In the genomic region with DNA sequence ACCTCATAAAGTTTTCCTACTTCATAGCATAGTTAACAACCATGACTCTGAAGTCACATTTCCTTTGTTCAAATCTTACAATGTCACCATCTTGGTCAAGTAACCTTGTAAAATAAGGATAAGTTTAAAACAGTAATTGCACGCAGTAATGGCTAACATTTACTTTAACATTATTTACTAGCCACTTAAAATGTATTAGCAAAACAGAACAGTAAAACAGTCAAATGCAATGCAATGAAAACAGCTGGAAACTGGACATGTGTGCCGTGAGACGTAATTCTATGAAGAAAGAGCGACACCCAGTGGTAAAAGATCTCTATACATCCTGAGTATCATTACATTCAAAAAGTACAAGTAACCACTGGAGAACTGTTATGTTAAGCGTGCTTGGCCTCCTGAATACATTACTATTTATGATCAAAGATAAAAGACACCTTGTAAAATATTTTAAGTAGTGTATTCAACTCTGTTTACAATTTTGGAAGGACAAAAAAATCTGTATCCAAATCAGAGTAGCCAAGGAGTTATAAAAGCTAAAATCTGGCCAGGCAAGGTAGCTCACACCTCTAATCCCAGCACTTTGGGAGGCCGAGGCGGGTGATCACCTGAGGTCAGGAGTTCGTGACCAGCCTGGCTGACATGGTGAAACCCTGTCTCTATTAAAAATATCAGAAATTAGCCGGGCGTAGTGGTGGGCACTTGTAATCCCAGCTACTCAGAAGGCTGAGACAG, we compare ENCODE assay signal across 9 cellular contexts. TPM values are rescaled to one million over a fixed set of nuclear protein-coding genes. Genes with fewer than 3 reads are reported as not detected.
DNase-seq lines count a peak whose midpoint lies in the region; ATAC-seq and TF ChIP-seq lines count a peak whose summit lies in the region.
"Had no signal": no experiment of that assay in that cellular context is flagged by ENCODE, and none has a peak within 500 bp of the region (broad histone marks: within the 10 kb centered on the region; RNA-seq: fewer than 3 reads in every experiment).

No MANE protein-coding gene starts in this region.

- CTCF ChIA-PET in naive thymus-derived CD4-positive, alpha-beta T cell (lab: Charles Lee): interaction anchor here (0.6 to 0.8 kb wide), 2 partner anchors 15 to 76 kb away, joined by 3 read pairs; no protein-coding TSS in a partner anchor

- intact Hi-C loops in naive thymus-derived CD4-positive, alpha-beta T cell (cut with micrococcal nuclease): loop anchor here (1.0 to 5.0 kb wide), 5 partner anchors 76 to 958 kb away; no protein-coding TSS in a partner anchor

- no peaks in the 10 kb centered on the region for H3F3A ChIP-seq in Loucy (ENCODE audit: low read depth)

- peak; percentile 76 for DNase-seq in ELR (ENCODE audit: low read depth)
- DNase-seq in RWPE2 (ENCODE audit: low spot score): no peak
- no peak for DNase-seq in epithelial cell of proximal tubule (ENCODE audit: low read depth)
- DNase-seq in naive thymus-derived CD4-positive, alpha-beta T cell: peak in 6 of 9 donors; percentile 3 to 36 (median 25)
- no peak for DNase-seq in activated T-cell treated with anti-CD3 and anti-CD28 coated beads, Interleukin-2, amount 50 U/mL, for 48 hours

- H3K9ac ChIP-seq in Loucy (ENCODE audit: low read depth, low read length, poor library complexity, severe bottlenecking): no peak overlapping the region

- no peak overlapping the region for H3K4me2 ChIP-seq in Loucy (ENCODE audit: low read depth, low read length, poor library complexity, severe bottlenecking)

- H3K4me3 Mint-ChIP-seq in naive thymus-derived CD4-positive, alpha-beta T cell: no peak overlapping the region
- H3K4me3 Mint-ChIP-seq: stimulated activated naive CD8-positive, alpha-beta T cell treated with anti-CD3 and anti-CD28 coated beads, Interleukin-15, Interleukin-2, amounts not matched to agents 100 ng/mL and 50 ng/mL, for 24 hours had no signal

- H3K79me2 ChIP-seq in Loucy (ENCODE audit: insufficient read depth, low read length): no peaks in the 10 kb centered on the region

- no peak overlapping the region for H3K27ac ChIP-seq in RWPE2 (ENCODE audit: poor library complexity, severe bottlenecking)
- no peak overlapping the region for H3K27ac ChIP-seq in naive thymus-derived CD4-positive, alpha-beta T cell (ENCODE audit: low read depth, low read length)

- ATAC-seq in GM21619 (IDR thresholded peaks at IDR 0.05; ENCODE audit: unreplicated experiment): peak; percentile 96
- peak; percentile 60; the same call in 1 of the 3 replicates for ATAC-seq in RWPE2 (ENCODE audit: low read depth)
- peak; percentile 67 for ATAC-seq in naive thymus-derived CD4-positive, alpha-beta T cell
- ATAC-seq in HG03135 (IDR thresholded peaks at IDR 0.05; ENCODE audit: unreplicated experiment): no peak

- peaks cover 0 to 31% (median 9%) of the 10 kb centered on the region in 5 donors for H3K36me3 Mint-ChIP-seq in naive thymus-derived CD4-positive, alpha-beta T cell

- no peaks in the 10 kb centered on the region for H3K27me3 ChIP-seq in Loucy (ENCODE audit: insufficient read depth, low read length, poor library complexity, severe bottlenecking)
- H3K27me3 ChIP-seq in RWPE2 (ENCODE audit: insufficient read depth, poor library complexity, severe bottlenecking): no peaks in the 10 kb centered on the region
- H3K27me3 ChIP-seq in naive thymus-derived CD4-positive, alpha-beta T cell (ENCODE audit: control insufficient read depth in 2 of 2, insufficient read depth in 2 of 2, low read length in 2 of 2): no peaks in the 10 kb centered on the region

- no peaks in the 10 kb centered on the region for H4K20me1 ChIP-seq in Loucy (ENCODE audit: insufficient read depth, low read length, poor library complexity, severe bottlenecking)

- no peaks in the 10 kb centered on the region for H3K4me1 ChIP-seq in Loucy (ENCODE audit: insufficient read depth, low read length, poor library complexity, severe bottlenecking)
- H3K4me1 ChIP-seq in RWPE2 (ENCODE audit: insufficient read depth, poor library complexity, severe bottlenecking): no peaks in the 10 kb centered on the region
- H3K4me1 ChIP-seq in naive thymus-derived CD4-positive, alpha-beta T cell (ENCODE audit: control insufficient read depth in 2 of 2, insufficient read depth in 2 of 2, low read length in 2 of 2): no peaks in the 10 kb centered on the region

- POLR2A ChIA-PET in naive thymus-derived CD4-positive, alpha-beta T cell (lab: Charles Lee): no interaction called here

- TF ChIP-seq CTCF in Loucy (conservative IDR thresholded peaks at IDR 0.05; ENCODE audit: low read length) (peak; percentile 82), RWPE2 (IDR thresholded peaks at IDR 0.05; ENCODE audit: poor library complexity, severe bottlenecking) (peak; percentile 87), epithelial cell of proximal tubule (conservative IDR thresholded peaks at IDR 0.05; ENCODE audit: low read depth, low read length) (peak; percentile 73)

- H3K36me3 ChIP-seq in Loucy (ENCODE audit: insufficient read depth, low read length): peaks cover 9% of the 10 kb centered on the region
- peaks cover 56% of the 10 kb centered on the region for H3K36me3 ChIP-seq in RWPE2 (ENCODE audit: low read depth)
- peaks cover 0 to 8% (median 5%) of the 10 kb centered on the region in 3 experiments for H3K36me3 ChIP-seq in naive thymus-derived CD4-positive, alpha-beta T cell (ENCODE audit: control insufficient read depth in 2 of 3, insufficient read depth in 3 of 3, low read length in 3 of 3)

- H3K27ac Mint-ChIP-seq in naive thymus-derived CD4-positive, alpha-beta T cell: peak overlapping the region in 1 of 9 donors; percentile 48
- H3K27ac Mint-ChIP-seq: stimulated activated naive CD8-positive, alpha-beta T cell treated with anti-CD3 and anti-CD28 coated beads, Interleukin-15, Interleukin-2, amounts not matched to agents 100 ng/mL and 50 ng/mL, for 24 hours had no signal

- H3K9me3 ChIP-seq in Loucy (ENCODE audit: insufficient read depth, low read depth, low read length) (no peaks in the 10 kb centered on the region), RWPE2 (ENCODE audit: severe bottlenecking) (no peaks in the 10 kb centered on the region)
- H3K9me3 ChIP-seq in naive thymus-derived CD4-positive, alpha-beta T cell (ENCODE audit: control insufficient read depth in 2 of 3, low read length in 3 of 3): no peaks in the 10 kb centered on the region

- no peaks in the 10 kb centered on the region for H3K9me2 ChIP-seq in Loucy (replicated peaks; ENCODE audit: low read depth, low read length)

- no peak overlapping the region for H3K4me3 ChIP-seq in Loucy (ENCODE audit: low read length, poor library complexity, severe bottlenecking)
- H3K4me3 ChIP-seq in RWPE2 (ENCODE audit: severe bottlenecking): no peak overlapping the region
- no peak overlapping the region for H3K4me3 ChIP-seq in epithelial cell of proximal tubule (ENCODE audit: low read depth, low read length)
- no peak overlapping the region for H3K4me3 ChIP-seq in naive thymus-derived CD4-positive, alpha-beta T cell (ENCODE audit: low read length)

- H2AFZ ChIP-seq in Loucy (ENCODE audit: low read length): no peak overlapping the region

- H3K27me3 Mint-ChIP-seq in naive thymus-derived CD4-positive, alpha-beta T cell: no peaks in the 10 kb centered on the region
- H3K27me3 Mint-ChIP-seq: stimulated activated naive CD8-positive, alpha-beta T cell treated with anti-CD3 and anti-CD28 coated beads, Interleukin-15, Interleukin-2, amounts not matched to agents 100 ng/mL and 50 ng/mL, for 24 hours had no signal

- no peaks in the 10 kb centered on the region for H3K9me3 Mint-ChIP-seq in naive thymus-derived CD4-positive, alpha-beta T cell
- H3K9me3 Mint-ChIP-seq: stimulated activated naive CD8-positive, alpha-beta T cell treated with anti-CD3 and anti-CD28 coated beads, Interleukin-15, Interleukin-2, amounts not matched to agents 100 ng/mL and 50 ng/mL, for 24 hours had no signal

- peaks cover 0 to 5% (median 4%) of the 10 kb centered on the region in 7 donors for H3K4me1 Mint-ChIP-seq in naive thymus-derived CD4-positive, alpha-beta T cell

RNA-seq across cellular contexts. Expression of a gene that starts 27.2 kb away (rescaled TPM):
- 15.2 and 22.7 TPM in 2 replicates for total RNA-seq in epithelial cell of proximal tubule
- 10 to 100 TPM; 23.0 to 26.6 (median 26.2) TPM for total RNA-seq in naive thymus-derived CD4-positive, alpha-beta T cell
- polyA plus RNA-seq in naive thymus-derived CD4-positive, alpha-beta T cell: 10 to 100 TPM; 22.4 to 29.9 TPM

Comparison
In these comparisons a context has a peak if more than half of its experiments do, and no peak if none do; other contexts are left out.
1. DNase-seq: peak in ELR (single experiment) and naive thymus-derived CD4-positive, alpha-beta T cell (6 of 9); none in RWPE2 (single experiment), epithelial cell of proximal tubule (single experiment) and activated T-cell treated with anti-CD3 and anti-CD28 coated beads, Interleukin-2, amount 50 U/mL, for 48 hours (0 of 2).
2. Peak in every context shown above with its lines, with median percentiles within 50 percentile points of each other: CTCF ChIP-seq.